ENCODE assay signal across 2 cellular contexts in genomic region chr1:40847023-40847740, GRCh38.
TF ChIP-seq lines count a peak whose summit lies in the region.

No MANE protein-coding gene starts in this region.

TF ChIP-seq in IMR-90, 13 proteins besides CTCF, POLR2A, EP300 and RAD21:
- no peak for TF ChIP-seq ELK1 (IDR thresholded peaks at IDR 0.05; ENCODE audit: borderline replicate concordance, low read depth, low read length)
- no peak for TF ChIP-seq MAZ (IDR thresholded peaks at IDR 0.05; ENCODE audit: borderline replicate concordance, low read depth, low read length)
- TF ChIP-seq MXI1 (IDR thresholded peaks at IDR 0.05; ENCODE audit: borderline replicate concordance, low read depth, low read length) = no peak
- TF ChIP-seq CHD1 (IDR thresholded peaks at IDR 0.05; ENCODE audit: low read depth, low read length) = no peak
- no peak for TF ChIP-seq USF2 (IDR thresholded peaks at IDR 0.05; ENCODE audit: low read depth, low read length)
- TF ChIP-seq MAFK (IDR thresholded peaks at IDR 0.05; ENCODE audit: low read depth, low read length) = no peak

TF ChIP-seq in H1, 55 proteins besides CTCF, POLR2A, EP300 and RAD21:
- TF ChIP-seq TCF12 (IDR thresholded peaks at IDR 0.05; ENCODE audit: low read depth, low read length) (no peak), HDAC2 (IDR thresholded peaks at IDR 0.05; ENCODE audit: borderline replicate concordance in 1 of 2, low read depth in 2 of 2, low read length in 2 of 2) (no peak), BRCA1 (IDR thresholded peaks at IDR 0.05; ENCODE audit: low read depth, low read length) (no peak), EZH2 (IDR thresholded peaks at IDR 0.05; ENCODE audit: low read depth, low read length, severe bottlenecking) (no peak), NANOG (IDR thresholded peaks at IDR 0.05; ENCODE audit: insufficient read depth, low read depth, low read length, poor library complexity, severe bottlenecking) (no peak), MAX (IDR thresholded peaks at IDR 0.05) (no peak), ASH2L (IDR thresholded peaks at IDR 0.05; ENCODE audit: low read length) (no peak), SRF (IDR thresholded peaks at IDR 0.05; ENCODE audit: low read depth, low read length) (no peak), E2F6 (IDR thresholded peaks at IDR 0.05) (no peak), RFX5 (IDR thresholded peaks at IDR 0.05; ENCODE audit: borderline replicate concordance, low read depth, low read length) (no peak), KDM1A (IDR thresholded peaks at IDR 0.05; ENCODE audit: borderline replicate concordance, low read length) (no peak), CHD7 (IDR thresholded peaks at IDR 0.05; ENCODE audit: insufficient replicate concordance, low read length) (no peak), TAF1 (IDR thresholded peaks at IDR 0.05; ENCODE audit: low read depth, low read length) (no peak), SAP30 (IDR thresholded peaks at IDR 0.05; ENCODE audit: insufficient read depth, insufficient replicate concordance, low read length) (no peak), POU5F1 (IDR thresholded peaks at IDR 0.05; ENCODE audit: low read depth, low read length) (no peak)
